30 cellular contexts compared by ENCODE assay signal in the genomic region with DNA sequence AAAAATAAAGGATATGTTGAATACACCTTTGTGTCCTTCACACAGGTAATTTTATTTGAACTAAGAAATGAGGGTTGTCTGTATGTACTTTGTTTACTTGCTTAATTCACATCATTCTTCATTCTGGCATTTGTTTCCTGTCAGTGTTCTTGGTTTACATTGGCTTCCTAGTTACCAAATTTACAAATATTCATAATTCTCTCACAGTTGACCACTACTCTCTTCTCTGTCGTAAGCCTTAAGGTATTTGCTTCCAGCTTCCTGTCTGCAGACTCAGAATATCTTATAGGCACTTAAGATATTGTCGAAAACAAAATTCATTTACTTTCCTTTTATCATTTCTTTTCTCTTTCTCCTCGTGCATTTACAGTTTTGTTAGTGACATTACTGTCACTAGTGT.
"Had no signal": no experiment of that assay in that cellular context is flagged by ENCODE, and none has a peak within 500 bp of the region (broad histone marks: within the 10 kb centered on the region; RNA-seq: fewer than 3 reads in every experiment).

No MANE protein-coding gene starts in this region.

- H3K27ac ChIP-seq: adrenal gland, SJCRH30, SK-N-MC had no signal

- DNase-seq: activated CD4-positive, alpha-beta T cell treated with anti-CD3 and anti-CD28 coated beads, Interleukin-2, amount 10 ng/mL, durations not matched to agents 24 days and 14 days; activated CD4-positive, alpha-beta T cell treated with anti-CD3 and anti-CD28 coated beads, Interleukin-2, amount 50 U/mL, for 4 hours; activated CD8-positive, alpha-beta T cell treated with anti-CD3 and anti-CD28 coated beads for 36 hours; activated gamma-delta T cell treated with Interleukin-2 at 50 U/mL for 16 hours; activated naive CD4-positive, alpha-beta T cell treated with anti-CD3 and anti-CD28 coated beads for 36 hours; activated naive CD8-positive, alpha-beta T cell treated with anti-CD3 and anti-CD28 coated beads for 36 hours; activated T-cell treated with anti-CD3 and anti-CD28 coated beads, Interleukin-2, amount 50 U/mL, for 1 hour; adrenal gland; anterior cingulate cortex; caudate nucleus; Kasumi-1; KG1; MG63; NCI-H1048; NCI-H1105 treated with DMSO at 0.1 percent for 48 hours; NCI-H1436; NCI-H1694; NCI-H1930; NCI-H2081 treated with DMSO at 0.1 percent for 48 hours; NCI-H345; NCI-H524 treated with DMSO at 0.1 percent for 48 hours; SHP77; SJCRH30 had no signal

- H3K27me3 Mint-ChIP-seq: activated CD4-positive, alpha-beta T cell treated with anti-CD3 and anti-CD28 coated beads, Interleukin-2, amount 10 ng/mL, durations not matched to agents 24 days and 14 days; activated CD8-positive, alpha-beta T cell treated with anti-CD3 and anti-CD28 coated beads for 36 hours; activated naive CD8-positive, alpha-beta T cell treated with anti-CD3 and anti-CD28 coated beads for 36 hours; brain had no signal

- H3K4me3 ChIP-seq: adrenal gland, MG63, SJCRH30, SK-N-MC had no signal

- H3K4me1 ChIP-seq: adrenal gland, SJCRH30 had no signal

- H3K4me3 Mint-ChIP-seq: activated CD4-positive, alpha-beta T cell treated with anti-CD3 and anti-CD28 coated beads, Interleukin-2, amount 10 ng/mL, durations not matched to agents 24 days and 14 days; activated CD8-positive, alpha-beta T cell treated with anti-CD3 and anti-CD28 coated beads for 36 hours; activated naive CD4-positive, alpha-beta T cell treated with anti-CD3 and anti-CD28 coated beads for 36 hours; activated naive CD8-positive, alpha-beta T cell treated with anti-CD3 and anti-CD28 coated beads for 36 hours; activated T-helper 1 cell treated with anti-CD3 and anti-CD28 coated beads, Interleukin-12 subunit alpha, Interleukin-12 subunit beta, Interleukin-2, Interleukin-4 antibody, amounts not matched to agents 30 ng/mL and 10 ng/mL and 1 ng/mL, durations not matched to agents 14 hours and 24 hours and 36 hours; brain; T-helper 2 cell treated with Interferon-gamma antibody and Interleukin-4, amounts not matched to agents 5 μg/mL and 100 μg/mL, for 36 hours had no signal

- H3K9me3 Mint-ChIP-seq: activated CD4-positive, alpha-beta T cell treated with anti-CD3 and anti-CD28 coated beads, Interleukin-2, amount 10 ng/mL, durations not matched to agents 24 days and 14 days; activated CD8-positive, alpha-beta T cell treated with anti-CD3 and anti-CD28 coated beads for 36 hours; activated naive CD4-positive, alpha-beta T cell treated with anti-CD3 and anti-CD28 coated beads for 36 hours; activated naive CD8-positive, alpha-beta T cell treated with anti-CD3 and anti-CD28 coated beads for 36 hours; activated T-helper 1 cell treated with anti-CD3 and anti-CD28 coated beads, Interleukin-12 subunit alpha, Interleukin-12 subunit beta, Interleukin-2, Interleukin-4 antibody, amounts not matched to agents 30 ng/mL and 10 ng/mL and 1 ng/mL, durations not matched to agents 14 hours and 24 hours and 36 hours; brain; T-helper 2 cell treated with Interferon-gamma antibody and Interleukin-4, amounts not matched to agents 5 μg/mL and 100 μg/mL, for 36 hours had no signal

- H3K4me1 Mint-ChIP-seq: activated naive CD8-positive, alpha-beta T cell treated with anti-CD3 and anti-CD28 coated beads for 36 hours; brain had no signal

- ATAC-seq: activated CD8-positive, alpha-beta T cell treated with anti-CD3 and anti-CD28 coated beads for 36 hours; Panc1 had no signal

- H3K27me3 ChIP-seq: adrenal gland, MG63, SJCRH30 had no signal

- H3K9me3 ChIP-seq: MG63, SJCRH30 had no signal

- FAIRE-seq: bronchial epithelial cell, TTC549 had no signal

- H3K27ac Mint-ChIP-seq: activated CD4-positive, alpha-beta T cell treated with anti-CD3 and anti-CD28 coated beads, Interleukin-2, amount 10 ng/mL, durations not matched to agents 24 days and 14 days; activated CD8-positive, alpha-beta T cell treated with anti-CD3 and anti-CD28 coated beads for 36 hours; activated naive CD4-positive, alpha-beta T cell treated with anti-CD3 and anti-CD28 coated beads for 36 hours; activated naive CD8-positive, alpha-beta T cell treated with anti-CD3 and anti-CD28 coated beads for 36 hours; activated T-helper 1 cell treated with anti-CD3 and anti-CD28 coated beads, Interleukin-12 subunit alpha, Interleukin-12 subunit beta, Interleukin-2, Interleukin-4 antibody, amounts not matched to agents 30 ng/mL and 10 ng/mL and 1 ng/mL, durations not matched to agents 14 hours and 24 hours and 36 hours; T-helper 2 cell treated with Interferon-gamma antibody and Interleukin-4, amounts not matched to agents 5 μg/mL and 100 μg/mL, for 36 hours had no signal
